1 cellular context compared by ENCODE assay signal in genomic region chr7:107563761-107564552, GRCh38.
TF ChIP-seq lines count a peak whose summit lies in the region.

COG5 (minus strand) TSS chr7:107563920; CDS start chr7:107563896, 24 bp downstream.
DUS4L (plus strand) TSS chr7:107563971; CDS start chr7:107567071, 3,100 bp downstream.

TF ChIP-seq in IMR-90, 13 proteins besides CTCF, POLR2A, EP300 and RAD21:
- TF ChIP-seq MXI1 (IDR thresholded peaks at IDR 0.05; ENCODE audit: borderline replicate concordance, low read depth, low read length), result no peak
- peak; percentile 74; the same call in 1 of the 2 replicates for TF ChIP-seq BHLHE40 (IDR thresholded peaks at IDR 0.05; ENCODE audit: low read depth, low read length)
- no peak for TF ChIP-seq SMC3 (IDR thresholded peaks at IDR 0.05; ENCODE audit: low read depth, low read length)
- 0 out of 2 replicates have a peak, but pooled peaks have one; percentile 4 for TF ChIP-seq USF2 (IDR thresholded peaks at IDR 0.05; ENCODE audit: low read depth, low read length)
- TF ChIP-seq CEBPB (IDR thresholded peaks at IDR 0.05; ENCODE audit: low read depth, low read length), result peak; percentile 43; the same call in 1 of the 2 replicates
TF ChIP-seq in IMR-90: peak in this region for 3.
